Comparison of ENCODE assay signal across 9 cellular contexts in genomic region chr7:113404245-113404644, GRCh38.
DNase-seq lines count a peak whose midpoint lies in the region; ATAC-seq and TF ChIP-seq lines count a peak whose summit lies in the region.
"Had no signal": no experiment of that assay in that cellular context is flagged by ENCODE, and none has a peak within 500 bp of the region (broad histone marks: within the 10 kb centered on the region; RNA-seq: fewer than 3 reads in every experiment).

No MANE protein-coding gene starts in this region.

- H3K27me3 Mint-ChIP-seq in glutamatergic neuron (ENCODE audit: unreplicated experiment), result peaks cover under 1% of the 10 kb centered on the region

- no peak overlapping the region for H3K27ac ChIP-seq in C4-2B

- H3K4me3 Mint-ChIP-seq in glutamatergic neuron (ENCODE audit: unreplicated experiment), result no peak overlapping the region

- H3K4me1 Mint-ChIP-seq in glutamatergic neuron (ENCODE audit: low read depth, unreplicated experiment), result peaks cover 14% of the 10 kb centered on the region

- H3K27ac Mint-ChIP-seq in glutamatergic neuron (ENCODE audit: unreplicated experiment), result no peak overlapping the region

- peak; percentile 63 for ATAC-seq in GM18909 (IDR thresholded peaks at IDR 0.05; ENCODE audit: poor library complexity, unreplicated experiment)
- ATAC-seq in GM21367 (IDR thresholded peaks at IDR 0.05; ENCODE audit: unreplicated experiment), result no peak

- peak; percentile 79 for DNase-seq in NCI-H69 (lab: John Stamatoyannopoulos, UW)
- DNase-seq in glutamatergic neuron, result peak; percentile 21
- DNase-seq in hippocampal formation (lab: John Stamatoyannopoulos, UW), result no peak
- no peak for DNase-seq in activated CD4-positive, alpha-beta T cell treated with anti-CD3 and anti-CD28 coated beads, Interleukin-2, amount 50 U/mL, for 48 hours
- DNase-seq in activated CD4-positive, alpha-beta T cell treated with anti-CD3 and anti-CD28 coated beads for 4 hours, result no peak
- DNase-seq: NCI-H446 had no signal

- TF ChIP-seq CTCF in C4-2B (conservative IDR thresholded peaks at IDR 0.05) (peak; percentile 53), glutamatergic neuron (IDR thresholded peaks at IDR 0.05; ENCODE audit: partially characterized antibody, unreplicated experiment) (peak; percentile 49)

- no peaks in the 10 kb centered on the region for H3K36me3 Mint-ChIP-seq in glutamatergic neuron (ENCODE audit: unreplicated experiment)

- H3K9me3 Mint-ChIP-seq in glutamatergic neuron (ENCODE audit: unreplicated experiment), result peaks cover 3% of the 10 kb centered on the region

Comparison
In these comparisons a context has a peak if more than half of its experiments do, and no peak if none do; other contexts are left out.
1. DNase-seq: peak in NCI-H69 (single experiment) and glutamatergic neuron (single experiment); none in hippocampal formation (0 of 2), activated CD4-positive, alpha-beta T cell treated with anti-CD3 and anti-CD28 coated beads, Interleukin-2, amount 50 U/mL, for 48 hours (0 of 2) and activated CD4-positive, alpha-beta T cell treated with anti-CD3 and anti-CD28 coated beads for 4 hours (0 of 2).